ENCODE assay signal across 20 cellular contexts in the genomic region with DNA sequence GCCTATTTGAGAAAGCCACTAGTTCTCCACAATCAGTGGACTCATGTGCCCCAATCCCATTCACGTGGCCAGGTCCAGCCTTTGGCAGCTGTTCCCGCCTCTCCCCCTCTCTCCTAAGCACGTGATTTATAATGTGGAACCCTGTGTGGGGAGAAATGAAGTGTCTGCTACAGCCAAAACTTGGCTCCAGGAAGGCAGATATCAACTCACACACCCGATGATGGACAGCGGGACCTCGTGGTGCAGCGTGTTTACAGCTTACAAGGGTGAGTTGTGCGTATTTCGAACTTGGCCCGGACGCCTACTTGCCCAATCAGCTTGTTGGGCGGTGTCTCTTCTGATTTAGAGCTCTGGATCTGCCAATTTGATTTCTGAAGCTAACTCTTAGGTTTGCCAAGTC. TPM values are rescaled to one million over a fixed set of nuclear protein-coding genes. Genes with fewer than 3 reads are reported as not detected.
DNase-seq lines count a peak whose midpoint lies in the region; ATAC-seq, FAIRE-seq and TF ChIP-seq lines count a peak whose summit lies in the region.
"Had no signal": no experiment of that assay in that cellular context is flagged by ENCODE, and none has a peak within 500 bp of the region (broad histone marks: within the 10 kb centered on the region; RNA-seq: fewer than 3 reads in every experiment).

No MANE protein-coding gene starts in this region.

- TF ChIP-seq EP300 in H1 (IDR thresholded peaks at IDR 0.05; ENCODE audit: borderline replicate concordance in 1 of 2, low read depth in 2 of 2, low read length in 2 of 2): no peak

- no peak for TF ChIP-seq POLR2A in H1 (IDR thresholded peaks at IDR 0.05; ENCODE audit: control extremely low read depth in 1 of 2, low read depth in 2 of 2, low read length in 2 of 2)

- H3K9me3 ChIP-seq in right atrium auricular region: peaks cover 0 to 7% of the 10 kb centered on the region in 2 donors
- H3K9me3 ChIP-seq in H1 (ENCODE audit: insufficient read depth in 2 of 2, low read depth in 1 of 2, low read length in 1 of 2): no peaks in the 10 kb centered on the region
- no peaks in the 10 kb centered on the region for H3K9me3 ChIP-seq in left lung
- H3K9me3 ChIP-seq in upper lobe of right lung: no peaks in the 10 kb centered on the region
- H3K9me3 ChIP-seq: Caco-2 had no signal

- no peaks in the 10 kb centered on the region for H3K79me1 ChIP-seq in H1 (ENCODE audit: low read depth, low read length)

- H3K4me1 ChIP-seq in right atrium auricular region: peaks cover 0 to 6% of the 10 kb centered on the region in 2 donors
- H3K4me1 ChIP-seq in H1 (replicated peaks in 1 of 4; ENCODE audit: control insufficient read depth in 3 of 4, insufficient read depth in 4 of 4, low read length in 3 of 4): peaks cover 0 to 13% (median 5%) of the 10 kb centered on the region in 4 experiments; a peak in 6 of 7 replicates
- no peaks in the 10 kb centered on the region for H3K4me1 ChIP-seq in left lung
- no peaks in the 10 kb centered on the region for H3K4me1 ChIP-seq in upper lobe of right lung
- H3K4me1 ChIP-seq: Caco-2 had no signal

- H3K23ac ChIP-seq in H1 (ENCODE audit: insufficient read length): no peak overlapping the region

- intact Hi-C loops in Right ventricle myocardium inferior (cut with DNase I): no loop called here
- intact Hi-C loops in left lung (cut with DNase I): no loop called here
- intact Hi-C loops in upper lobe of right lung (cut with DNase I): no loop called here

- H3K79me2 ChIP-seq in H1 (ENCODE audit: control insufficient read depth in 1 of 2, insufficient read depth in 2 of 2, low read length in 2 of 2): no peaks in the 10 kb centered on the region

- POLR2A ChIA-PET in H1 (lab: Charles Lee; ENCODE audit: partially characterized antibody): no interaction called here

- no peak overlapping the region for H4K8ac ChIP-seq in H1 (ENCODE audit: extremely low read depth, insufficient read depth, low read length)

- no peak overlapping the region for H4K91ac ChIP-seq in H1 (replicated peaks; ENCODE audit: insufficient read length, low read length)

- H3K27me3 ChIP-seq in right atrium auricular region (no peaks in the 10 kb centered on the region), H1 (replicated peaks in 1 of 4; ENCODE audit: control insufficient read depth in 3 of 4, extremely low read depth in 1 of 4, insufficient read depth in 3 of 4, low read length in 3 of 4) (no peaks in the 10 kb centered on the region; a peak in 1 of 7 replicates), left lung (peaks cover 0 to 36% of the 10 kb centered on the region in 2 donors), upper lobe of right lung (no peaks in the 10 kb centered on the region)
- H3K27me3 ChIP-seq: BLaER1 had no signal

- CTCF ChIA-PET in H1 (lab: Charles Lee; ENCODE audit: partially characterized antibody): interaction anchor here (0.6 to 8.6 kb wide), 13 partner anchors 9 to 1037 kb away, joined by 3 to 57 read pairs (median 5); no protein-coding TSS in a partner anchor

- H3K27ac ChIP-seq in right atrium auricular region (no peak overlapping the region), H1 (ENCODE audit: low read depth, low read length) (no peak overlapping the region), left lung (no peak overlapping the region), upper lobe of right lung (no peak overlapping the region)
- H3K27ac ChIP-seq: BLaER1 had no signal

- DNase-seq in Right ventricle myocardium inferior (ENCODE audit: missing footprints) (no peak), right atrium auricular region (ENCODE audit: low spot score) (no peak), H1 (ENCODE audit: low read depth in 1 of 2, low spot score in 2 of 2) (no peak), left lung (no peak), upper lobe of right lung (no peak), NCI-H446 treated with DMSO at 0.1 percent for 48 hours (lab: John Stamatoyannopoulos, UW) (no peak)
- DNase-seq: 8988T; AML-193; Caco-2; CD8-positive, alpha-beta memory T cell; DND-41; GDM1; HCEC 1CT; IMR-90 had no signal

- H3K56ac ChIP-seq in H1 (replicated peaks; ENCODE audit: insufficient read length, low read depth, low read length): no peak overlapping the region

- no peak overlapping the region for H2BK120ac ChIP-seq in H1 (replicated peaks; ENCODE audit: low read depth, low read length)

- H2BK15ac ChIP-seq in H1 (ENCODE audit: low read length): no peak overlapping the region

- H3K36me3 ChIP-seq in right atrium auricular region: no peaks in the 10 kb centered on the region
- no peaks in the 10 kb centered on the region for H3K36me3 ChIP-seq in H1 (ENCODE audit: control insufficient read depth in 2 of 4, insufficient read depth in 4 of 4, low read length in 3 of 4)
- H3K36me3 ChIP-seq in left lung: no peaks in the 10 kb centered on the region
- H3K36me3 ChIP-seq in upper lobe of right lung: no peaks in the 10 kb centered on the region
- H3K36me3 ChIP-seq: BLaER1 had no signal

- TF ChIP-seq RAD21 in H1 (IDR thresholded peaks at IDR 0.05 in 1 of 2, conservative IDR thresholded peaks at IDR 0.05 in 1 of 2; ENCODE audit: low read depth in 2 of 2, low read length in 2 of 2): no peak

- ATAC-seq in Right ventricle myocardium inferior (peak; percentile 67), left lung (peak; percentile 17), upper lobe of right lung (peak; percentile 34), GM18868 (IDR thresholded peaks at IDR 0.05; ENCODE audit: unreplicated experiment) (no peak)

- no peak overlapping the region for H2BK12ac ChIP-seq in H1 (ENCODE audit: low read depth, low read length)

- no peaks in the 10 kb centered on the region for H4K20me1 ChIP-seq in H1 (replicated peaks in 1 of 2; ENCODE audit: control insufficient read depth in 1 of 2, insufficient read depth in 2 of 2, low read length in 2 of 2)
- H4K20me1 ChIP-seq: BLaER1 had no signal

- 80% methylated on average over 12 of the region's 12 CpGs; no CpG with 5 or more reads in 1 of the 2 experiments for WGBS in H1 (ENCODE audit: extremely low coverage in 1 of 2, insufficient coverage in 1 of 2, insufficient read length in 1 of 2, insufficient replicate concordance in 2 of 2, low coverage in 1 of 2, low lambda C conversion rate in 2 of 2, missing lambda C conversion rate in 1 of 2), 2 experiments

- H4K5ac ChIP-seq in H1 (ENCODE audit: insufficient read length, low read depth, low read length): no peak overlapping the region

- no peak overlapping the region for H3K14ac ChIP-seq in H1 (ENCODE audit: insufficient read length)

- no peak overlapping the region for H2BK5ac ChIP-seq in H1 (ENCODE audit: low read depth, low read length)

- H3K23me2 ChIP-seq in H1 (ENCODE audit: low read depth, low read length): peaks cover 2% of the 10 kb centered on the region; the same call in 1 of the 2 replicates

- H3K4ac ChIP-seq in H1 (replicated peaks; ENCODE audit: insufficient read length, low read depth, low read length): no peak overlapping the region

- H3K4me3 ChIP-seq in right atrium auricular region: no peak overlapping the region
- no peak overlapping the region for H3K4me3 ChIP-seq in H1 (ENCODE audit: extremely low read depth in 1 of 4, insufficient read depth in 2 of 4, low read depth in 3 of 4, low read length in 4 of 4)
- H3K4me3 ChIP-seq in left lung: no peak overlapping the region
- H3K4me3 ChIP-seq in upper lobe of right lung: no peak overlapping the region
- H3K4me3 ChIP-seq: BLaER1 had no signal

- TF ChIP-seq CTCF in right atrium auricular region (IDR thresholded peaks at IDR 0.05): no peak
- no peak for TF ChIP-seq CTCF in H1 (IDR thresholded peaks at IDR 0.05; ENCODE audit: control extremely low read depth in 1 of 3, insufficient read depth in 1 of 3, low read depth in 1 of 3, low read length in 3 of 3)
- TF ChIP-seq CTCF in left lung (IDR thresholded peaks at IDR 0.05): no peak
- no peak for TF ChIP-seq CTCF in upper lobe of right lung (IDR thresholded peaks at IDR 0.05)

- peak overlapping the region; percentile 32; the same call in 1 of the 2 replicates for H2AFZ ChIP-seq in H1 (ENCODE audit: low read length)

- no peak overlapping the region for H3K9ac ChIP-seq in H1 (replicated peaks in 1 of 4; ENCODE audit: extremely low read depth in 1 of 4, low read depth in 3 of 4, low read length in 3 of 4)
- H3K9ac ChIP-seq: BLaER1 had no signal

- H3K18ac ChIP-seq in H1 (ENCODE audit: extremely low read depth, low read length): no peak overlapping the region

- no peak overlapping the region for H2AK5ac ChIP-seq in H1 (ENCODE audit: low read depth, low read length)

- H2BK20ac ChIP-seq in H1 (ENCODE audit: low read length): no peak overlapping the region

- FAIRE-seq in H1 (lab: Jason Lieb, UNC): no peak
- FAIRE-seq: GM12892, GM19239 had no signal

- H3K4me2 ChIP-seq in H1 (ENCODE audit: insufficient read depth in 1 of 2, low read depth in 2 of 2, low read length in 2 of 2): no peak overlapping the region
- H3K4me2 ChIP-seq: BLaER1 had no signal

TF ChIP-seq in H1, 55 proteins besides CTCF, POLR2A, EP300 and RAD21:
- no peak for TF ChIP-seq JUN (IDR thresholded peaks at IDR 0.05; ENCODE audit: low read depth, low read length)
- no peak for TF ChIP-seq NRF1 (IDR thresholded peaks at IDR 0.05; ENCODE audit: low read depth, low read length)
- no peak for TF ChIP-seq RNF2 (IDR thresholded peaks at IDR 0.05; ENCODE audit: borderline replicate concordance, low read depth, low read length, missing control alignments, poor library complexity, severe bottlenecking)
- no peak for TF ChIP-seq SP1 (IDR thresholded peaks at IDR 0.05; ENCODE audit: low read depth, low read length)

RNA-seq across cellular contexts. Expression of gene FAM181A, which starts 38.1 kb away (rescaled TPM):
- not detected for total RNA-seq in Right ventricle myocardium inferior
- total RNA-seq in right atrium auricular region: not detected
- not detected in 2 replicates for total RNA-seq in H1 (2021; fragmentation: NEBNext Ultra II Directional; extraction: Animal tissue kit (Norgen Biotek cat#: 25700))
- not detected in 2 replicates for polyA plus RNA-seq in H1 (2011; rRNA removed)
- not detected for polyA plus RNA-seq in H1 (2011; cell fraction: cytosol; rRNA removed)
- polyA plus RNA-seq in H1 (2011; cell fraction: nucleus; rRNA removed): not detected
- not detected in 4 replicates for polyA plus RNA-seq in H1 (2012, experiment 1 of 2)
- not detected for polyA plus RNA-seq in H1 (2012, experiment 2 of 2)
- polyA plus RNA-seq in H1 (2013, experiment 1 of 2): not detected
- polyA plus RNA-seq in H1 (2013, experiment 2 of 2): not detected
- not detected in 2 replicates for polyA minus RNA-seq in H1 (2011; rRNA and poly(A)+ RNA removed)
- not detected for polyA minus RNA-seq in H1 (2011; cell fraction: cytosol; rRNA and poly(A)+ RNA removed)
- not detected for polyA minus RNA-seq in H1 (2011; cell fraction: nucleus; rRNA and poly(A)+ RNA removed)
- 1 to 10 TPM in 1 of 2 donors, not detected in 1; 1.1 TPM for total RNA-seq in left lung
- total RNA-seq in upper lobe of right lung: 3.5 TPM
- total RNA-seq: Caco-2; CD8-positive, alpha-beta memory T cell; H4; HT-29; IMR-90 had no signal
- polyA plus RNA-seq: CD8-positive, alpha-beta memory T cell; IMR-90 had no signal
